Comparison of ENCODE assay signal across 14 cellular contexts in the genomic region with DNA sequence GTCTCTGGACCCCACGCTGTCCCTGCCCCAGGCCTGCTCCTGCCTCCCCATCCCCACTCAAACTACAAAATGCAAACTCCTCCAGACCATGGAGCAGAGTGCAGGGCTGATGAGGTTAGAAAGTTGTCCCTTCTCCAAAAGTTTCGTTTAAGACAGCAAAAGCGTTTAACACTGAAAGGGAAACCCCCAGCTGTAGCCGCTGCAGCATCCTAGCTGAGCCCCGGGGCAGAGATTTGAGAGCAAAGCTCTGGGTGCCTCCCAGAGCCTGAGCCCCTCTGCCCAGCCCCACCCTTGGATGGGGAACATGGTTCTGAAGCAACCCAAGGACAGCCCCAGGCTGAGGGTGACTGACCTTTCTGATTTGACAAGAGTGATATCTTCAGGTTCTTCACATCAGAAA. TPM values are rescaled to one million over a fixed set of nuclear protein-coding genes. Genes with fewer than 3 reads are reported as not detected.
"Had no signal": no experiment of that assay in that cellular context is flagged by ENCODE, and none has a peak within 500 bp of the region (broad histone marks: within the 10 kb centered on the region; RNA-seq: fewer than 3 reads in every experiment).

No MANE protein-coding gene starts in this region.

- H3K4me3 ChIP-seq: dorsolateral prefrontal cortex, hepatocyte, mucosa of descending colon, ovary, smooth muscle cell, thyroid gland had no signal

- H3K9me3 ChIP-seq: mucosa of descending colon, ovary, thyroid gland had no signal

- H3K4me1 ChIP-seq: thyroid gland had no signal

- H3K4me1 Mint-ChIP-seq: naive B cell had no signal

- H3K27ac Mint-ChIP-seq: activated CD8-positive, alpha-beta memory T cell treated with anti-CD3 and anti-CD28 coated beads, Interleukin-2, amount 10 ng/mL, durations not matched to agents 7 days and 5 days; activated naive CD8-positive, alpha-beta T cell treated with anti-CD3 and anti-CD28 coated beads, Interleukin-2, amount 10 ng/mL, durations not matched to agents 7 days and 5 days; brain; stimulated activated memory B cell treated with anti-CD40 and anti-IgM and Interleukin-4, amounts not matched to agents 10 μg/mL and 1 μg/mL and 100 μg/mL, for 72 hours had no signal

- H3K36me3 Mint-ChIP-seq: activated CD8-positive, alpha-beta memory T cell treated with anti-CD3 and anti-CD28 coated beads, Interleukin-2, amount 10 ng/mL, durations not matched to agents 7 days and 5 days; activated naive CD8-positive, alpha-beta T cell treated with anti-CD3 and anti-CD28 coated beads, Interleukin-2, amount 10 ng/mL, durations not matched to agents 7 days and 5 days; naive B cell; stimulated activated memory B cell treated with anti-CD40 and anti-IgM and Interleukin-4, amounts not matched to agents 10 μg/mL and 1 μg/mL and 100 μg/mL, for 72 hours had no signal

- H3K36me3 ChIP-seq: ovary, thyroid gland had no signal

- H3K9me3 Mint-ChIP-seq: activated naive CD8-positive, alpha-beta T cell treated with anti-CD3 and anti-CD28 coated beads, Interleukin-2, amount 10 ng/mL, durations not matched to agents 7 days and 5 days; stimulated activated memory B cell treated with anti-CD40 and anti-IgM and Interleukin-4, amounts not matched to agents 10 μg/mL and 1 μg/mL and 100 μg/mL, for 72 hours had no signal

- H3K4me3 Mint-ChIP-seq: activated CD8-positive, alpha-beta memory T cell treated with anti-CD3 and anti-CD28 coated beads, Interleukin-2, amount 10 ng/mL, durations not matched to agents 7 days and 5 days; activated naive CD8-positive, alpha-beta T cell treated with anti-CD3 and anti-CD28 coated beads, Interleukin-2, amount 10 ng/mL, durations not matched to agents 7 days and 5 days; brain; naive B cell; stimulated activated memory B cell treated with anti-CD40 and anti-IgM and Interleukin-4, amounts not matched to agents 10 μg/mL and 1 μg/mL and 100 μg/mL, for 72 hours had no signal

- H3K27ac ChIP-seq: dorsolateral prefrontal cortex, hepatocyte, ovary, thyroid gland had no signal

RNA-seq across cellular contexts. Expression of a gene that starts 52.8 kb away (rescaled TPM):
- total RNA-seq: activated CD8-positive, alpha-beta memory T cell treated with anti-CD3 and anti-CD28 coated beads, Interleukin-2, amount 10 ng/mL, durations not matched to agents 7 days and 5 days; activated naive CD8-positive, alpha-beta T cell treated with anti-CD3 and anti-CD28 coated beads, Interleukin-2, amount 10 ng/mL, durations not matched to agents 7 days and 5 days; fibroblast of villous mesenchyme; glomerular endothelial cell; T-helper 1 cell treated with Interleukin-12 subunit alpha and Interleukin-12 subunit beta and Interleukin-4 antibody, amounts not matched to agents 30 ng/mL and 1 ng/mL, for 36 hours had no signal

RNA-seq across cellular contexts. Expression of a gene that starts 54.1 kb away (rescaled TPM):
- total RNA-seq: activated CD8-positive, alpha-beta memory T cell treated with anti-CD3 and anti-CD28 coated beads, Interleukin-2, amount 10 ng/mL, durations not matched to agents 7 days and 5 days had no signal
